ENCODE assay signal across 8 cellular contexts in genomic region chr10:96130326-96130758, GRCh38. TPM values are rescaled to one million over a fixed set of nuclear protein-coding genes. Genes with fewer than 3 reads are reported as not detected.
DNase-seq lines count a peak whose midpoint lies in the region; ATAC-seq and TF ChIP-seq lines count a peak whose summit lies in the region.

No MANE protein-coding gene starts in this region.

- peak overlapping the region; percentile 99 for H3K27ac Mint-ChIP-seq in activated naive CD4-positive, alpha-beta T cell treated with anti-CD3 and anti-CD28 coated beads, Interleukin-2, amount 50 U/mL, for 24 hours

- TF ChIP-seq CTCF in heart right ventricle (IDR thresholded peaks at IDR 0.05) (no peak), prostate gland (IDR thresholded peaks at IDR 0.05) (no peak)

- H3K4me1 Mint-ChIP-seq in activated naive CD4-positive, alpha-beta T cell treated with anti-CD3 and anti-CD28 coated beads, Interleukin-2, amount 50 U/mL, for 24 hours, result peaks cover 22% of the 10 kb centered on the region

- ATAC-seq in GM21528 (IDR thresholded peaks at IDR 0.05; ENCODE audit: low FRiP score, unreplicated experiment) (peak; percentile 66), heart right ventricle (peak; percentile 74 to 91 (median 85))

- peaks cover 6% of the 10 kb centered on the region for H3K9me3 Mint-ChIP-seq in activated naive CD4-positive, alpha-beta T cell treated with anti-CD3 and anti-CD28 coated beads, Interleukin-2, amount 50 U/mL, for 24 hours

- peak overlapping the region; percentile 89 for H3K4me3 Mint-ChIP-seq in activated naive CD4-positive, alpha-beta T cell treated with anti-CD3 and anti-CD28 coated beads, Interleukin-2, amount 50 U/mL, for 24 hours

- DNase-seq in EL (peak; percentile 83), HuH-7 (ENCODE audit: low spot score) (peak; percentile 53), SIG-M5 treated with dmso at 0.1 percent for 504 hours (lab: John Stamatoyannopoulos, UW; ENCODE audit: unreplicated experiment) (peak; percentile 83), heart right ventricle (peak in 1 of 2 donors; percentile 68), prostate gland (ENCODE audit: low spot score) (peak; percentile 42), inferior parietal cortex (ENCODE audit: extremely low spot score) (no peak)

- H3K27me3 Mint-ChIP-seq in activated naive CD4-positive, alpha-beta T cell treated with anti-CD3 and anti-CD28 coated beads, Interleukin-2, amount 50 U/mL, for 24 hours, result peaks cover 26% of the 10 kb centered on the region

- peaks cover 29% of the 10 kb centered on the region for H3K36me3 Mint-ChIP-seq in activated naive CD4-positive, alpha-beta T cell treated with anti-CD3 and anti-CD28 coated beads, Interleukin-2, amount 50 U/mL, for 24 hours

- H3K4me1 ChIP-seq in heart right ventricle (peaks cover 0 to 20% (median 13%) of the 10 kb centered on the region in 9 donors), prostate gland (replicated peaks) (no peaks in the 10 kb centered on the region)

- H3K4me3 ChIP-seq in heart right ventricle (peak overlapping the region; percentile 62 to 84 (median 76)), prostate gland (peak overlapping the region; percentile 60 to 66)

- 0% methylated on average over 38 of the region's 38 CpGs for WGBS in heart right ventricle, 2 donors
- 1% methylated on average over 38 of the region's 38 CpGs for WGBS in prostate gland

- intact Hi-C loops in heart right ventricle (cut with DNase I), result loop anchor here in 9 of 10 donors (1.0 to 10.0 kb wide), 6 partner anchors 40 to 116 kb away; partner anchors contain the start of gene CCNJ (in 3 of the 9)
- intact Hi-C loops in prostate gland (cut with DNase I), result no loop called here

- peak overlapping the region; percentile 84 to 100 (median 97) for H3K27ac ChIP-seq in heart right ventricle
- peak overlapping the region; percentile 94 to 95 for H3K27ac ChIP-seq in prostate gland

- H3K27me3 ChIP-seq in heart right ventricle (peaks cover 0 to 40% (median 36%) of the 10 kb centered on the region in 7 donors), prostate gland (replicated peaks; ENCODE audit: insufficient read depth) (no peaks in the 10 kb centered on the region)

- peaks cover 0 to 29% (median 17%) of the 10 kb centered on the region in 9 donors for H3K36me3 ChIP-seq in heart right ventricle
- H3K36me3 ChIP-seq in prostate gland, result no peaks in the 10 kb centered on the region

- TF ChIP-seq POLR2A in prostate gland (IDR thresholded peaks at IDR 0.05), result no peak

- H3K9me3 ChIP-seq in heart right ventricle (peaks cover 0 to 6% (median 0%) of the 10 kb centered on the region in 11 donors), prostate gland (no peaks in the 10 kb centered on the region)

RNA-seq across cellular contexts. Expression of gene ZNF518A, which starts 0.2 kb away (rescaled TPM):
- total RNA-seq in heart right ventricle (10 to 100 TPM; 11.0 to 15.0 (median 12.7) TPM), prostate gland (10 to 100 TPM; 23.0 to 42.4 TPM)
- polyA plus RNA-seq in heart right ventricle, result 1 to 10 TPM; 1.7 to 6.9 TPM
